1 cellular context compared by ENCODE assay signal in genomic region chr3:141441381-141442365, GRCh38.
TF ChIP-seq lines count a peak whose summit lies in the region.

No MANE protein-coding gene starts in this region.

TF ChIP-seq in K562, 482 proteins besides CTCF, POLR2A, EP300 and RAD21 (continued from another document and continues in another):
- TF ChIP-seq TCF15 (CRISPR knock-in tag; IDR thresholded peaks at IDR 0.05) (no peak), U2AF2 (optimal IDR thresholded peaks at IDR 0.05; ENCODE audit: low read depth, low read length) (no peak), STAT6 (CRISPR knock-in tag; IDR thresholded peaks at IDR 0.05) (no peak), ZNF263 (CRISPR knock-in tag; IDR thresholded peaks at IDR 0.05; ENCODE audit: borderline replicate concordance) (no peak), RNF2 (IDR thresholded peaks at IDR 0.05) (no peak), ZNF764 (CRISPR knock-in tag; IDR thresholded peaks at IDR 0.05; ENCODE audit: low read depth) (no peak), KLF6 (CRISPR knock-in tag; IDR thresholded peaks at IDR 0.05; ENCODE audit: borderline replicate concordance) (no peak), CREBBP (IDR thresholded peaks at IDR 0.05; ENCODE audit: low read depth, low read length) (no peak), ESRRA (IDR thresholded peaks at IDR 0.05; ENCODE audit: borderline replicate concordance, low read depth) (no peak), ZNF197 (CRISPR knock-in tag; IDR thresholded peaks at IDR 0.05; ENCODE audit: low read depth) (no peak), CCAR2 (IDR thresholded peaks at IDR 0.05; ENCODE audit: low read depth, low read length) (no peak), FOSL1 (tag; conservative IDR thresholded peaks at IDR 0.05) (peak; percentile 94), ZC3H11A (IDR thresholded peaks at IDR 0.05; ENCODE audit: low read depth, low read length) (no peak), TAF7 (tag; IDR thresholded peaks at IDR 0.05) (no peak), RBFOX2 (IDR thresholded peaks at IDR 0.05; ENCODE audit: low read depth, low read length) (no peak), MAFF (IDR thresholded peaks at IDR 0.05; ENCODE audit: low read length) (peak; percentile 80), ZNF134 (CRISPR knock-in tag; conservative IDR thresholded peaks at IDR 0.05) (no peak), HNRNPH1 (optimal IDR thresholded peaks at IDR 0.05; ENCODE audit: low read depth, low read length) (no peak), DIDO1 (tag; IDR thresholded peaks at IDR 0.05; ENCODE audit: low read depth) (no peak), KLF10 (CRISPR knock-in tag; IDR thresholded peaks at IDR 0.05) (no peak), LCOR (CRISPR knock-in tag; IDR thresholded peaks at IDR 0.05) (no peak), ZBTB43 (CRISPR knock-in tag; IDR thresholded peaks at IDR 0.05) (no peak), JUN (IDR thresholded peaks at IDR 0.05; ENCODE audit: borderline replicate concordance, low read depth, low read length) (peak; percentile 86), JUN (CRISPR knock-in tag; IDR thresholded peaks at IDR 0.05; ENCODE audit: borderline replicate concordance) (no peak), CC2D1A (IDR thresholded peaks at IDR 0.05) (0 out of 2 replicates have a peak, but pooled peaks have one; percentile 68), THRAP3 (IDR thresholded peaks at IDR 0.05; ENCODE audit: borderline replicate concordance) (no peak), ZBTB1 (CRISPR knock-in tag; IDR thresholded peaks at IDR 0.05; ENCODE audit: borderline replicate concordance, low read depth) (no peak), KDM4B (IDR thresholded peaks at IDR 0.05; ENCODE audit: borderline replicate concordance in 2 of 2, low read depth in 1 of 2) (no peak), DLX4 (CRISPR knock-in tag; IDR thresholded peaks at IDR 0.05) (no peak), ZNF184 (CRISPR knock-in tag; IDR thresholded peaks at IDR 0.05) (no peak), GTF2A2 (tag; IDR thresholded peaks at IDR 0.05) (no peak), CEBPB (tag; IDR thresholded peaks at IDR 0.05) (no peak), MYNN (IDR thresholded peaks at IDR 0.05) (no peak), MYNN (CRISPR knock-in tag; IDR thresholded peaks at IDR 0.05) (no peak), ELF2 (CRISPR knock-in tag; IDR thresholded peaks at IDR 0.05) (no peak), NFXL1 (CRISPR knock-in tag; IDR thresholded peaks at IDR 0.05) (no peak), JUND (IDR thresholded peaks at IDR 0.05; ENCODE audit: borderline replicate concordance, low read depth, low read length) (peak; percentile 97), JUND (tag; IDR thresholded peaks at IDR 0.05; ENCODE audit: borderline replicate concordance, low read depth, low read length) (peak; percentile 96), ZNF395 (CRISPR knock-in tag; IDR thresholded peaks at IDR 0.05) (no peak), EHMT2 (IDR thresholded peaks at IDR 0.05) (peak; percentile 19; the same call in 1 of the 2 replicates), GTF2F1 (IDR thresholded peaks at IDR 0.05; ENCODE audit: low read depth, low read length) (no peak), U2AF1 (optimal IDR thresholded peaks at IDR 0.05; ENCODE audit: low read depth, low read length) (no peak), ZNF695 (CRISPR knock-in tag; IDR thresholded peaks at IDR 0.05) (no peak), C11orf30 (IDR thresholded peaks at IDR 0.05; ENCODE audit: low read depth) (peak; percentile 80), ZNF282 (CRISPR knock-in tag; IDR thresholded peaks at IDR 0.05) (no peak), ARHGAP35 (IDR thresholded peaks at IDR 0.05; ENCODE audit: partially characterized antibody) (no peak), TEAD1 (CRISPR knock-in tag; IDR thresholded peaks at IDR 0.05) (no peak), ATF3 (IDR thresholded peaks at IDR 0.05) (peak; percentile 96), ATF3 (CRISPR knock-in tag; conservative IDR thresholded peaks at IDR 0.05) (peak; percentile 89), CREB3 (tag; conservative IDR thresholded peaks at IDR 0.05; ENCODE audit: low read depth) (no peak), MGA (IDR thresholded peaks at IDR 0.05) (no peak), ZSCAN32 (CRISPR knock-in tag; IDR thresholded peaks at IDR 0.05) (no peak), NFE2 (IDR thresholded peaks at IDR 0.05; ENCODE audit: low read depth) (peak; percentile 97), SMARCB1 (IDR thresholded peaks at IDR 0.05; ENCODE audit: insufficient read length, low read depth) (no peak)
